2 cellular contexts compared by ENCODE assay signal in genomic region chr11:59182457-59183151, GRCh38.
TF ChIP-seq lines count a peak whose summit lies in the region.

No MANE protein-coding gene starts in this region.

TF ChIP-seq in HCT116, 20 proteins besides CTCF, POLR2A, EP300 and RAD21:
- TF ChIP-seq, protein P1, sequence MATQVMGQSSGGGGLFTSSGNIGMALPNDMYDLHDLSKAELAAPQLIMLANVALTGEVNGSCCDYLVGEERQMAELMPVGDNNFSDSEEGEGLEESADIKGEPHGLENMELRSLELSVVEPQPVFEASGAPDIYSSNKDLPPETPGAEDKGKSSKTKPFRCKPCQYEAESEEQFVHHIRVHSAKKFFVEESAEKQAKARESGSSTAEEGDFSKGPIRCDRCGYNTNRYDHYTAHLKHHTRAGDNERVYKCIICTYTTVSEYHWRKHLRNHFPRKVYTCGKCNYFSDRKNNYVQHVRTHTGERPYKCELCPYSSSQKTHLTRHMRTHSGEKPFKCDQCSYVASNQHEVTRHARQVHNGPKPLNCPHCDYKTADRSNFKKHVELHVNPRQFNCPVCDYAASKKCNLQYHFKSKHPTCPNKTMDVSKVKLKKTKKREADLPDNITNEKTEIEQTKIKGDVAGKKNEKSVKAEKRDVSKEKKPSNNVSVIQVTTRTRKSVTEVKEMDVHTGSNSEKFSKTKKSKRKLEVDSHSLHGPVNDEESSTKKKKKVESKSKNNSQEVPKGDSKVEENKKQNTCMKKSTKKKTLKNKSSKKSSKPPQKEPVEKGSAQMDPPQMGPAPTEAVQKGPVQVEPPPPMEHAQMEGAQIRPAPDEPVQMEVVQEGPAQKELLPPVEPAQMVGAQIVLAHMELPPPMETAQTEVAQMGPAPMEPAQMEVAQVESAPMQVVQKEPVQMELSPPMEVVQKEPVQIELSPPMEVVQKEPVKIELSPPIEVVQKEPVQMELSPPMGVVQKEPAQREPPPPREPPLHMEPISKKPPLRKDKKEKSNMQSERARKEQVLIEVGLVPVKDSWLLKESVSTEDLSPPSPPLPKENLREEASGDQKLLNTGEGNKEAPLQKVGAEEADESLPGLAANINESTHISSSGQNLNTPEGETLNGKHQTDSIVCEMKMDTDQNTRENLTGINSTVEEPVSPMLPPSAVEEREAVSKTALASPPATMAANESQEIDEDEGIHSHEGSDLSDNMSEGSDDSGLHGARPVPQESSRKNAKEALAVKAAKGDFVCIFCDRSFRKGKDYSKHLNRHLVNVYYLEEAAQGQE (IDR thresholded peaks at IDR 0.05; ENCODE audit: low read depth) = no peak
- TF ChIP-seq SP1 (IDR thresholded peaks at IDR 0.05; ENCODE audit: low read depth) (no peak), POLR2AphosphoS5 (IDR thresholded peaks at IDR 0.05; ENCODE audit: low read depth, low read length) (no peak), TCF7L2 (IDR thresholded peaks at IDR 0.05; ENCODE audit: borderline replicate concordance, extremely low read depth, insufficient read depth, insufficient read length) (no peak), MAX (IDR thresholded peaks at IDR 0.05) (no peak), ZNF274 (IDR thresholded peaks at IDR 0.05; ENCODE audit: low read depth, low read length) (no peak), EZH2 (IDR thresholded peaks at IDR 0.05) (no peak)

TF ChIP-seq in GM12878, 131 proteins besides CTCF, POLR2A, EP300 and RAD21:
- TF ChIP-seq SMC3 (IDR thresholded peaks at IDR 0.05; ENCODE audit: borderline replicate concordance, low read length) = peak; percentile 30; the same call in 1 of the 2 replicates
- no peak for TF ChIP-seq MTA2 (IDR thresholded peaks at IDR 0.05; ENCODE audit: low read depth)
